21 cellular contexts compared by ENCODE assay signal in genomic region chr2:132374961-132375360, GRCh38. TPM values are rescaled to one million over a fixed set of nuclear protein-coding genes. Genes with fewer than 3 reads are reported as not detected.
A peak's percentile ranks its signal among the peaks of the same experiment; 100 is the strongest.
DNase-seq lines count a peak whose midpoint lies in the region; ATAC-seq and TF ChIP-seq lines count a peak whose summit lies in the region.
"Had no signal": no experiment of that assay in that cellular context is flagged by ENCODE, and none has a peak within 500 bp of the region (broad histone marks: within the 10 kb centered on the region; RNA-seq: fewer than 3 reads in every experiment).

No MANE protein-coding gene starts in this region.

- no peaks in the 10 kb centered on the region for H3K36me3 Mint-ChIP-seq in osteocyte (ENCODE audit: unreplicated experiment)
- H3K36me3 Mint-ChIP-seq: activated CD8-positive, alpha-beta memory T cell treated with anti-CD3 and anti-CD28 coated beads, Interleukin-2, amount 10 ng/mL, durations not matched to agents 7 days and 5 days; natural killer cell treated with Interleukin-12 subunit alpha and Interleukin-12 subunit beta and Interleukin-15 and Interleukin-18, amount 100 ng/mL, for 72 hours had no signal

- no peaks in the 10 kb centered on the region for H3K9me2 ChIP-seq in OCI-LY7 (ENCODE audit: insufficient read depth, low read length)

- peaks cover 5% of the 10 kb centered on the region for H3K9me3 Mint-ChIP-seq in osteocyte (ENCODE audit: unreplicated experiment)

- no peak overlapping the region for H3K27ac Mint-ChIP-seq in osteocyte (ENCODE audit: unreplicated experiment)
- H3K27ac Mint-ChIP-seq: activated CD8-positive, alpha-beta memory T cell treated with anti-CD3 and anti-CD28 coated beads, Interleukin-2, amount 10 ng/mL, durations not matched to agents 7 days and 5 days; activated naive CD8-positive, alpha-beta T cell treated with anti-CD3 and anti-CD28 coated beads, Interleukin-2, amount 50 U/mL, for 24 hours; activated T-helper 17 cell treated with anti-CD3 and anti-CD28 coated beads, Interleukin-2, amount 50 U/mL, for 72 hours; natural killer cell treated with Interleukin-12 subunit alpha and Interleukin-12 subunit beta and Interleukin-15 and Interleukin-18, amount 100 ng/mL, for 72 hours had no signal

- no peak overlapping the region for H3K4me3 ChIP-seq in RWPE2 (ENCODE audit: severe bottlenecking)
- no peak overlapping the region for H3K4me3 ChIP-seq in foreskin fibroblast (ENCODE audit: low read depth in 1 of 2, low read length in 2 of 2)
- no peak overlapping the region for H3K4me3 ChIP-seq in thyroid gland (replicated peaks in 1 of 3)
- no peak overlapping the region for H3K4me3 ChIP-seq in SJCRH30
- H3K4me3 ChIP-seq in OCI-LY7 (ENCODE audit: low read depth, low read length, poor library complexity, severe bottlenecking), result no peak overlapping the region
- H3K4me3 ChIP-seq: BLaER1, heart left ventricle, SK-N-MC had no signal

- H3K27ac ChIP-seq in RWPE2 (ENCODE audit: poor library complexity, severe bottlenecking), result peak overlapping the region; percentile 19
- H3K27ac ChIP-seq in thyroid gland, result no peak overlapping the region
- H3K27ac ChIP-seq in SJCRH30, result no peak overlapping the region
- no peak overlapping the region for H3K27ac ChIP-seq in OCI-LY7 (ENCODE audit: low read depth, low read length, poor library complexity, severe bottlenecking)
- H3K27ac ChIP-seq: BLaER1, epithelial cell of prostate, heart left ventricle, SK-N-MC had no signal

- no TSS peak for BruUV-seq in OCI-LY7 (replicated peaks; lab: Mats Ljungman, UMichigan)

- no peaks in the 10 kb centered on the region for H3K9me3 ChIP-seq in RWPE2 (ENCODE audit: severe bottlenecking)
- no peaks in the 10 kb centered on the region for H3K9me3 ChIP-seq in thyroid gland
- H3K9me3 ChIP-seq in SJCRH30 (replicated peaks), result no peaks in the 10 kb centered on the region
- no peaks in the 10 kb centered on the region for H3K9me3 ChIP-seq in OCI-LY7 (ENCODE audit: low read length)

- no peak overlapping the region for H3K4me2 ChIP-seq in OCI-LY7 (ENCODE audit: low read length)
- H3K4me2 ChIP-seq: BLaER1 had no signal

- ATAC-seq in RWPE2 (ENCODE audit: low read depth), result no peak
- ATAC-seq in HG02870 (IDR thresholded peaks at IDR 0.05; ENCODE audit: unreplicated experiment), result no peak
- ATAC-seq: activated CD8-positive, alpha-beta memory T cell treated with anti-CD3 and anti-CD28 coated beads, Interleukin-2, amount 10 ng/mL, durations not matched to agents 7 days and 5 days; activated naive CD8-positive, alpha-beta T cell treated with anti-CD3 and anti-CD28 coated beads, Interleukin-2, amount 50 U/mL, for 24 hours; activated T-helper 17 cell treated with anti-CD3 and anti-CD28 coated beads, Interleukin-2, amount 50 U/mL, for 72 hours; natural killer cell treated with Interleukin-12 subunit alpha and Interleukin-12 subunit beta and Interleukin-15 and Interleukin-18, amount 100 ng/mL, for 72 hours had no signal

- H3K27me3 Mint-ChIP-seq in osteocyte (ENCODE audit: unreplicated experiment), result peaks cover 36% of the 10 kb centered on the region
- H3K27me3 Mint-ChIP-seq: activated CD8-positive, alpha-beta memory T cell treated with anti-CD3 and anti-CD28 coated beads, Interleukin-2, amount 10 ng/mL, durations not matched to agents 7 days and 5 days; activated naive CD8-positive, alpha-beta T cell treated with anti-CD3 and anti-CD28 coated beads, Interleukin-2, amount 50 U/mL, for 24 hours; activated T-helper 17 cell treated with anti-CD3 and anti-CD28 coated beads, Interleukin-2, amount 50 U/mL, for 72 hours; natural killer cell treated with Interleukin-12 subunit alpha and Interleukin-12 subunit beta and Interleukin-15 and Interleukin-18, amount 100 ng/mL, for 72 hours had no signal

- no peak for TF ChIP-seq POLR2A in thyroid gland (IDR thresholded peaks at IDR 0.05)

- no peaks in the 10 kb centered on the region for H4K20me1 ChIP-seq in OCI-LY7 (ENCODE audit: insufficient read depth, low read length)
- H4K20me1 ChIP-seq: BLaER1 had no signal

- H3K27me3 ChIP-seq in RWPE2 (ENCODE audit: insufficient read depth, poor library complexity, severe bottlenecking) (no peaks in the 10 kb centered on the region), thyroid gland (no peaks in the 10 kb centered on the region), SJCRH30 (no peaks in the 10 kb centered on the region)
- H3K27me3 ChIP-seq: BLaER1 had no signal

- H3K4me1 Mint-ChIP-seq in osteocyte (ENCODE audit: unreplicated experiment), result no peaks in the 10 kb centered on the region
- H3K4me1 Mint-ChIP-seq: activated CD8-positive, alpha-beta memory T cell treated with anti-CD3 and anti-CD28 coated beads, Interleukin-2, amount 10 ng/mL, durations not matched to agents 7 days and 5 days; activated naive CD8-positive, alpha-beta T cell treated with anti-CD3 and anti-CD28 coated beads, Interleukin-2, amount 50 U/mL, for 24 hours; activated T-helper 17 cell treated with anti-CD3 and anti-CD28 coated beads, Interleukin-2, amount 50 U/mL, for 72 hours had no signal

- H3K4me3 Mint-ChIP-seq in osteocyte (ENCODE audit: unreplicated experiment), result no peak overlapping the region
- H3K4me3 Mint-ChIP-seq: activated CD8-positive, alpha-beta memory T cell treated with anti-CD3 and anti-CD28 coated beads, Interleukin-2, amount 10 ng/mL, durations not matched to agents 7 days and 5 days; activated naive CD8-positive, alpha-beta T cell treated with anti-CD3 and anti-CD28 coated beads, Interleukin-2, amount 50 U/mL, for 24 hours; activated T-helper 17 cell treated with anti-CD3 and anti-CD28 coated beads, Interleukin-2, amount 50 U/mL, for 72 hours; natural killer cell treated with Interleukin-12 subunit alpha and Interleukin-12 subunit beta and Interleukin-15 and Interleukin-18, amount 100 ng/mL, for 72 hours had no signal

- no peaks in the 10 kb centered on the region for H3K36me3 ChIP-seq in RWPE2 (ENCODE audit: low read depth)
- no peaks in the 10 kb centered on the region for H3K36me3 ChIP-seq in thyroid gland
- H3K36me3 ChIP-seq in SJCRH30, result no peaks in the 10 kb centered on the region
- H3K36me3 ChIP-seq in OCI-LY7 (ENCODE audit: insufficient read depth, low read length), result no peaks in the 10 kb centered on the region
- H3K36me3 ChIP-seq: BLaER1, heart left ventricle had no signal

- WGBS in thyroid gland, 2 donors, result 10 to 14% methylated on average over 1 of the region's 1 CpG

- H3K79me2 ChIP-seq in OCI-LY7 (ENCODE audit: insufficient read depth, low read depth, low read length), result no peaks in the 10 kb centered on the region

- CTCF ChIA-PET in OCI-LY7 (lab: Charles Lee; ENCODE audit: unreplicated experiment), result no interaction called here

- DNase-seq in M059J (ENCODE audit: low read depth) (peak; percentile 41), RWPE2 (ENCODE audit: low spot score) (no peak), foreskin fibroblast (peak; percentile 16 to 42), thyroid gland (peak; percentile 80 to 85), SJCRH30 (no peak), OCI-LY7 (ENCODE audit: low spot score) (no peak), osteocyte (ENCODE audit: extremely low spot score, unreplicated experiment) (no peak)
- DNase-seq: activated CD4-positive, CD25-positive, alpha-beta regulatory T cell treated with anti-CD3 and anti-CD28 coated beads, Interleukin-2, amount 50 U/mL, for 72 hours; activated CD8-positive, alpha-beta memory T cell treated with anti-CD3 and anti-CD28 coated beads, Interleukin-2, amount 10 ng/mL, durations not matched to agents 7 days and 5 days; activated naive CD8-positive, alpha-beta T cell treated with anti-CD3 and anti-CD28 coated beads, Interleukin-2, amount 50 U/mL, for 24 hours; DMS 273 treated with DMSO at 0.1 percent for 48 hours; heart left ventricle; NCI-H1417 treated with DMSO at 0.1 percent for 48 hours; NCI-H446 had no signal

- no peak for TF ChIP-seq CTCF in RWPE2 (IDR thresholded peaks at IDR 0.05; ENCODE audit: poor library complexity, severe bottlenecking)
- no peak for TF ChIP-seq CTCF in foreskin fibroblast (IDR thresholded peaks at IDR 0.05; ENCODE audit: low read depth, low read length)
- no peak for TF ChIP-seq CTCF in thyroid gland (IDR thresholded peaks at IDR 0.05)
- no peak for TF ChIP-seq CTCF in OCI-LY7 (conservative IDR thresholded peaks at IDR 0.05; ENCODE audit: low read length)
- TF ChIP-seq CTCF in osteocyte (IDR thresholded peaks at IDR 0.05), result no peak

- H3K4me1 ChIP-seq in RWPE2 (ENCODE audit: insufficient read depth, poor library complexity, severe bottlenecking), result no peaks in the 10 kb centered on the region
- H3K4me1 ChIP-seq in thyroid gland, result peaks cover 0 to 3% of the 10 kb centered on the region in 2 donors
- no peaks in the 10 kb centered on the region for H3K4me1 ChIP-seq in SJCRH30
- no peaks in the 10 kb centered on the region for H3K4me1 ChIP-seq in OCI-LY7 (ENCODE audit: insufficient read depth, low read length, poor library complexity, severe bottlenecking)
- H3K4me1 ChIP-seq: BLaER1 had no signal

- H2AFZ ChIP-seq in OCI-LY7 (ENCODE audit: low read length), result no peak overlapping the region

- POLR2A ChIA-PET in OCI-LY7 (lab: Charles Lee), result interaction anchor here (0.7 to 1.4 kb wide), 2 partner anchors 9 to 1874 kb away, joined by 3 to 4 read pairs; no protein-coding TSS in a partner anchor

- intact Hi-C loops in thyroid gland (cut with DNase I) (no loop called here), OCI-LY7 (cut with micrococcal nuclease; ENCODE audit: unreplicated experiment) (no loop called here)

RNA-seq across cellular contexts. Expression of gene GPR39, which starts 41.6 kb away (rescaled TPM):
- 8.2 and 10.7 TPM in 2 replicates for total RNA-seq in M059J (2014; rRNA removed; shearing (Covaris generic))
- total RNA-seq in thyroid gland (1 to 10 TPM; 2.8 to 9.7 (median 5.4) TPM), OCI-LY7 (2022) (not detected in 2 replicates), osteocyte (0.21 and 0.42 TPM in 2 replicates)
- 0.16 TPM in 1 of 2 replicates, not detected in the other for total RNA-seq in SJCRH30 (2014; rRNA removed; shearing (Covaris generic))
- total RNA-seq in OCI-LY7 (2014; rRNA removed; shearing (Covaris generic)), result 0.13 TPM in 1 of 2 replicates, not detected in the other
- total RNA-seq: activated CD8-positive, alpha-beta memory T cell treated with anti-CD3 and anti-CD28 coated beads, Interleukin-2, amount 10 ng/mL, durations not matched to agents 7 days and 5 days; activated T-helper 17 cell treated with anti-CD3 and anti-CD28 coated beads, Interleukin-2, amount 50 U/mL, for 72 hours; dermis microvascular lymphatic vessel endothelial cell; heart left ventricle; natural killer cell treated with Interleukin-12 subunit alpha and Interleukin-12 subunit beta and Interleukin-15 and Interleukin-18, amount 100 ng/mL, for 72 hours had no signal

Comparison
In these comparisons a context has a peak if more than half of its experiments do, and no peak if none do; other contexts are left out.
1. DNase-seq: peak in M059J (single experiment), foreskin fibroblast (2 of 2) and thyroid gland (2 of 2); none in RWPE2 (single experiment), SJCRH30 (0 of 2), OCI-LY7 (single experiment) and osteocyte (single experiment).